22 cellular contexts compared by ENCODE assay signal in genomic region chr12:123764109-123764508, GRCh38. TPM values are rescaled to one million over a fixed set of nuclear protein-coding genes. Genes with fewer than 3 reads are reported as not detected.
DNase-seq lines count a peak whose midpoint lies in the region; ATAC-seq, FAIRE-seq and TF ChIP-seq lines count a peak whose summit lies in the region.
"Had no signal": no experiment of that assay in that cellular context is flagged by ENCODE, and none has a peak within 500 bp of the region (broad histone marks: within the 10 kb centered on the region; RNA-seq: fewer than 3 reads in every experiment).

No MANE protein-coding gene starts in this region.

- TF ChIP-seq EP300 in HepG2 (IDR thresholded peaks at IDR 0.05; ENCODE audit: low read depth in 2 of 2, low read length in 2 of 2) (no peak), HepG2 (CRISPR knock-in tag; IDR thresholded peaks at IDR 0.05; ENCODE audit: borderline replicate concordance) (no peak), ovary (IDR thresholded peaks at IDR 0.05) (no peak)

- TF ChIP-seq RAD21 in HepG2 (CRISPR knock-in tag; IDR thresholded peaks at IDR 0.05): no peak

- in situ Hi-C loops in HepG2 (cut with HindIII; ENCODE audit: extremely low pct_ligation_motif_present, low pct_unique_long_range_greater_than_20kb): no loop called here

- peaks cover 37% of the 10 kb centered on the region for H3K4me1 ChIP-seq in HepG2 (ENCODE audit: insufficient read depth, low read length)
- peaks cover 0 to 15% (median 0%) of the 10 kb centered on the region in 4 donors for H3K4me1 ChIP-seq in right lobe of liver
- no peaks in the 10 kb centered on the region for H3K4me1 ChIP-seq in ovary (ENCODE audit: insufficient read depth)
- H3K4me1 ChIP-seq: A549 had no signal

- ATAC-seq in HepG2 (no peak), right lobe of liver (no peak), T-cell (replicated peaks in 1 of 4) (no peak)
- ATAC-seq: A549 had no signal

- H3K36me3 Mint-ChIP-seq in T-cell (peaks cover 11% of the 10 kb centered on the region), nephron (ENCODE audit: low read depth) (peaks cover 4% of the 10 kb centered on the region), type B pancreatic cell (no peaks in the 10 kb centered on the region)

- H3K4me2 ChIP-seq in HepG2 (ENCODE audit: low read depth, low read length): no peak overlapping the region
- H3K4me2 ChIP-seq: A549 had no signal

- no peak overlapping the region for H3K27ac ChIP-seq in HepG2 (ENCODE audit: extremely low read length, insufficient read depth, low read length)
- no peak overlapping the region for H3K27ac ChIP-seq in right lobe of liver
- H3K27ac ChIP-seq in ovary: no peak overlapping the region
- H3K27ac ChIP-seq: A549 had no signal

- no peak overlapping the region for H3K27ac Mint-ChIP-seq in T-cell
- no peak overlapping the region for H3K27ac Mint-ChIP-seq in nephron
- no peak overlapping the region for H3K27ac Mint-ChIP-seq in type B pancreatic cell
- H3K27ac Mint-ChIP-seq: CD4-positive, alpha-beta memory T cell had no signal

- no peak for TF ChIP-seq POLR2A in HepG2 (IDR thresholded peaks at IDR 0.05; ENCODE audit: insufficient read depth in 1 of 2, low read depth in 2 of 2, low read length in 2 of 2)
- TF ChIP-seq POLR2A in right lobe of liver (IDR thresholded peaks at IDR 0.05): no peak
- TF ChIP-seq POLR2A in ovary (IDR thresholded peaks at IDR 0.05): no peak

- H3K36me3 ChIP-seq in HepG2 (replicated peaks in 1 of 2; ENCODE audit: control insufficient read depth in 1 of 2, insufficient read depth in 2 of 2, low read length in 2 of 2) (no peaks in the 10 kb centered on the region), right lobe of liver (peaks cover 0 to 3% (median 0%) of the 10 kb centered on the region in 4 donors), ovary (no peaks in the 10 kb centered on the region)

- DNase-seq in HepG2 (ENCODE audit: low spot score) (no peak), right lobe of liver (no peak), T-cell (no peak), type B pancreatic cell (ENCODE audit: extremely low spot score, unreplicated experiment) (no peak), ovary (no peak)
- no peak for DNase-seq in stimulated activated CD4-positive, alpha-beta T cell treated with anti-CD3 and anti-CD28 coated beads, Interleukin-2, amount 100 ng/mL, for 48 hours
- DNase-seq: 8988T; ACHN; C1 segment of cervical spinal cord; Calu3; CD4-positive, alpha-beta memory T cell; COR-L47; DMS53; DMS79 treated with DMSO at 0.1 percent for 48 hours; GF-D8; GOT3; H7; HCEC 1CT had no signal

- no TSS peak for BruUV-seq in HepG2 (replicated peaks; lab: Mats Ljungman, UMichigan)

- no peaks in the 10 kb centered on the region for H3K79me2 ChIP-seq in HepG2 (ENCODE audit: insufficient read depth, low read length)

- FAIRE-seq in HepG2 (lab: Jason Lieb, UNC): no peak
- FAIRE-seq: A549, GM12891, GM18507 had no signal

- H3K27me3 Mint-ChIP-seq in T-cell: peaks cover 3% of the 10 kb centered on the region in 2 donors
- peaks cover 33% of the 10 kb centered on the region for H3K27me3 Mint-ChIP-seq in nephron (ENCODE audit: low read depth)
- H3K27me3 Mint-ChIP-seq in type B pancreatic cell: peaks cover 21% of the 10 kb centered on the region

- H3K4me3 Mint-ChIP-seq in T-cell (peak overlapping the region in 2 of 3 donors; percentile 22 to 25), nephron (peak overlapping the region in 2 of 3 experiments; percentile 6 to 16), type B pancreatic cell (peak overlapping the region; percentile 21)

- H3K9me3 ChIP-seq in HepG2 (ENCODE audit: low read length) (no peaks in the 10 kb centered on the region), right lobe of liver (no peaks in the 10 kb centered on the region), ovary (no peaks in the 10 kb centered on the region)
- H3K9me3 ChIP-seq: A549 had no signal

- CTCF ChIA-PET in HepG2 (lab: Yijun Ruan, JAX; ENCODE audit: low intra/inter-chr PET ratio, low total read pairs): no interaction called here
- CTCF ChIA-PET in T-cell (lab: Charles Lee): no interaction called here

- 31% methylated on average over 12 of the region's 12 CpGs for WGBS in HepG2 (ENCODE audit: low lambda C conversion rate)
- 69% methylated on average over 12 of the region's 12 CpGs for WGBS in right lobe of liver (ENCODE audit: insufficient coverage, low coverage, low lambda C conversion rate, missing lambda C conversion rate)
- WGBS in ovary, 3 donors: 71 to 82% (median 72%) methylated on average over 12 of the region's 12 CpGs

- H3K4me1 Mint-ChIP-seq in T-cell (peaks cover 12 to 17% (median 13%) of the 10 kb centered on the region in 3 donors), nephron (no peaks in the 10 kb centered on the region), type B pancreatic cell (ENCODE audit: unreplicated experiment) (peaks cover 6% of the 10 kb centered on the region)

- no peaks in the 10 kb centered on the region for H3K9me3 Mint-ChIP-seq in T-cell
- H3K9me3 Mint-ChIP-seq in nephron: no peaks in the 10 kb centered on the region
- no peaks in the 10 kb centered on the region for H3K9me3 Mint-ChIP-seq in type B pancreatic cell
- H3K9me3 Mint-ChIP-seq: CD4-positive, alpha-beta memory T cell had no signal

- POLR2A ChIA-PET in HepG2 (lab: Yijun Ruan, JAX): no interaction called here
- POLR2A ChIA-PET in T-cell (lab: Charles Lee): no interaction called here

- no peak overlapping the region for H2AFZ ChIP-seq in HepG2 (ENCODE audit: low read length)

- no peak overlapping the region for H3K9ac ChIP-seq in HepG2 (ENCODE audit: insufficient read depth, low read depth, low read length)

- TF ChIP-seq CTCF in HepG2 (CRISPR knock-in tag; IDR thresholded peaks at IDR 0.05): no peak
- no peak for TF ChIP-seq CTCF in right lobe of liver (IDR thresholded peaks at IDR 0.05)
- TF ChIP-seq CTCF in nephron (IDR thresholded peaks at IDR 0.05; ENCODE audit: unreplicated experiment in 3 of 3): no peak
- no peak for TF ChIP-seq CTCF in type B pancreatic cell (conservative IDR thresholded peaks at IDR 0.05)
- no peak for TF ChIP-seq CTCF in ovary (IDR thresholded peaks at IDR 0.05)

- intact Hi-C loops in HepG2 (cut with micrococcal nuclease; ENCODE audit: unreplicated experiment): no loop called here
- intact Hi-C loops in right lobe of liver (cut with DNase I): no loop called here
- intact Hi-C loops in ovary (cut with DNase I): no loop called here

- H3K4me3 ChIP-seq in HepG2 (replicated peaks in 1 of 3; ENCODE audit: insufficient read depth in 1 of 3, low read depth in 2 of 3, low read length in 3 of 3): no peak overlapping the region
- H3K4me3 ChIP-seq in right lobe of liver: no peak overlapping the region
- H3K4me3 ChIP-seq in ovary: no peak overlapping the region
- H3K4me3 ChIP-seq: A549 had no signal

- H4K20me1 ChIP-seq in HepG2 (ENCODE audit: insufficient read depth, low read length): no peaks in the 10 kb centered on the region

- H3K27me3 ChIP-seq in HepG2 (ENCODE audit: control insufficient read depth in 1 of 2, insufficient read depth in 2 of 2, low read length in 2 of 2) (peaks cover 0 to 5% of the 10 kb centered on the region in 2 experiments; a peak in 2 of 5 replicates), right lobe of liver (peaks cover 0 to 3% of the 10 kb centered on the region in 2 donors), ovary (no peaks in the 10 kb centered on the region)

RNA-seq across cellular contexts. Expression of gene DNAH10, which starts 2.0 kb away (rescaled TPM):
- total RNA-seq in HepG2 (2016; rRNA removed; fragmentation: Illumina TruSeq; extraction: Trizol) (0.02 and 0.06 TPM in 2 replicates), right lobe of liver (under 1 TPM in 5 of 6 experiments, not detected in 1; under 0.01 to 0.40 (median 0.16) TPM), T-cell (under 1 TPM; 0.08 to 0.32 (median 0.19) TPM), type B pancreatic cell (ENCODE audit: low replicate concordance) (0.29 and 0.56 TPM in 2 replicates), ovary (10 to 100 TPM in 1 of 7 donors, 1 to 10 TPM in 2, under 1 TPM in 4; 0.05 to 20.2 (median 0.97) TPM)
- under 0.01 and 0.09 TPM in 2 replicates for total RNA-seq in HepG2 (2016; cell fraction: cytosol; rRNA removed; fragmentation: Illumina TruSeq; extraction: Trizol; ENCODE audit: low read depth)
- 0.04 and 0.10 TPM in 2 replicates for total RNA-seq in HepG2 (2016; cell fraction: insoluble cytoplasmic fraction; rRNA removed; fragmentation: Illumina TruSeq; extraction: Trizol)
- total RNA-seq in HepG2 (2016; cell fraction: membrane; rRNA removed; fragmentation: Illumina TruSeq; extraction: Trizol): 0.06 TPM in 1 of 2 replicates, not detected in the other
- 0.03 and 0.31 TPM in 2 replicates for total RNA-seq in HepG2 (2016; cell fraction: nucleus; rRNA removed; fragmentation: Illumina TruSeq; extraction: Trizol)
- polyA plus RNA-seq in HepG2 (2011; rRNA removed) (0.01 and 0.08 TPM in 2 replicates), ovary (under 1 TPM; 0.07 to 0.27 TPM)
- polyA plus RNA-seq in HepG2 (2011; cell fraction: cytosol; rRNA removed): 0.01 and 0.04 TPM in 2 replicates
- 0.10 and 0.12 TPM in 2 replicates for polyA plus RNA-seq in HepG2 (2011; cell fraction: nucleus; rRNA removed)
- polyA plus RNA-seq in HepG2 (2012): 0.08 and 0.23 TPM in 2 replicates
- not detected in 2 replicates for polyA plus RNA-seq in HepG2 (2016; cell fraction: cytosol; fragmentation: Illumina TruSeq; extraction: Trizol; ENCODE audit: low read depth)
- polyA plus RNA-seq in HepG2 (2016; cell fraction: insoluble cytoplasmic fraction; fragmentation: Illumina TruSeq; extraction: Trizol; ENCODE audit: low read depth): not detected in 2 replicates
- polyA plus RNA-seq in HepG2 (2016; cell fraction: membrane; fragmentation: Illumina TruSeq; extraction: Trizol; ENCODE audit: low read depth): not detected in 2 replicates
- polyA plus RNA-seq in HepG2 (2016; cell fraction: nucleus; fragmentation: Illumina TruSeq; extraction: Trizol; ENCODE audit: insufficient read depth, low read depth): not detected in 2 replicates
- polyA minus RNA-seq in HepG2 (2011; rRNA and poly(A)+ RNA removed; ENCODE audit: low replicate concordance): under 0.01 and 0.02 TPM in 2 replicates
- not detected in 2 replicates for polyA minus RNA-seq in HepG2 (2011; cell fraction: cytosol; rRNA and poly(A)+ RNA removed)
- polyA minus RNA-seq in HepG2 (2011; cell fraction: nucleus; rRNA and poly(A)+ RNA removed): under 0.01 and 0.25 TPM in 2 replicates

RNA-seq across cellular contexts. Expression of gene ATP6V0A2, which starts 52.0 kb away (rescaled TPM):
- 15.6 and 26.2 TPM in 2 replicates for total RNA-seq in HepG2 (2016; rRNA removed; fragmentation: Illumina TruSeq; extraction: Trizol)
- 2.6 and 4.1 TPM in 2 replicates for total RNA-seq in HepG2 (2016; cell fraction: cytosol; rRNA removed; fragmentation: Illumina TruSeq; extraction: Trizol; ENCODE audit: low read depth)
- 15.5 and 23.9 TPM in 2 replicates for total RNA-seq in HepG2 (2016; cell fraction: insoluble cytoplasmic fraction; rRNA removed; fragmentation: Illumina TruSeq; extraction: Trizol)
- total RNA-seq in HepG2 (2016; cell fraction: membrane; rRNA removed; fragmentation: Illumina TruSeq; extraction: Trizol): 8.4 and 9.1 TPM in 2 replicates
- 23.2 and 27.6 TPM in 2 replicates for total RNA-seq in HepG2 (2016; cell fraction: nucleus; rRNA removed; fragmentation: Illumina TruSeq; extraction: Trizol)
- 17.7 and 18.2 TPM in 2 replicates for polyA plus RNA-seq in HepG2 (2011; rRNA removed)
- 7.1 and 10.2 TPM in 2 replicates for polyA plus RNA-seq in HepG2 (2011; cell fraction: cytosol; rRNA removed)
- polyA plus RNA-seq in HepG2 (2011; cell fraction: nucleus; rRNA removed): 19.2 and 23.4 TPM in 2 replicates
- 8.7 and 11.1 TPM in 2 replicates for polyA plus RNA-seq in HepG2 (2012)
- polyA plus RNA-seq in HepG2 (2016; cell fraction: cytosol; fragmentation: Illumina TruSeq; extraction: Trizol; ENCODE audit: low read depth): 1.0 and 1.6 TPM in 2 replicates
- polyA plus RNA-seq in HepG2 (2016; cell fraction: insoluble cytoplasmic fraction; fragmentation: Illumina TruSeq; extraction: Trizol; ENCODE audit: low read depth): 9.6 and 10.7 TPM in 2 replicates
- 2.5 and 2.6 TPM in 2 replicates for polyA plus RNA-seq in HepG2 (2016; cell fraction: membrane; fragmentation: Illumina TruSeq; extraction: Trizol; ENCODE audit: low read depth)
- polyA plus RNA-seq in HepG2 (2016; cell fraction: nucleus; fragmentation: Illumina TruSeq; extraction: Trizol; ENCODE audit: insufficient read depth, low read depth): 21.9 and 22.0 TPM in 2 replicates
- polyA minus RNA-seq in HepG2 (2011; rRNA and poly(A)+ RNA removed; ENCODE audit: low replicate concordance): 48.3 and 119 TPM in 2 replicates
- polyA minus RNA-seq in HepG2 (2011; cell fraction: cytosol; rRNA and poly(A)+ RNA removed): 10.5 and 14.0 TPM in 2 replicates
- polyA minus RNA-seq in HepG2 (2011; cell fraction: nucleus; rRNA and poly(A)+ RNA removed): 24.8 and 26.0 TPM in 2 replicates
- 10 to 100 TPM in 3 of 6 experiments, 1 to 10 TPM in 3; 7.6 to 12.9 (median 10.1) TPM for total RNA-seq in right lobe of liver
- total RNA-seq in T-cell: 10 to 100 TPM; 34.9 to 47.2 (median 46.3) TPM
- 29.0 and 35.4 TPM in 2 replicates for total RNA-seq in type B pancreatic cell (ENCODE audit: low replicate concordance)
- 10 to 100 TPM; 14.3 to 35.4 (median 16.5) TPM for total RNA-seq in ovary
- 1 to 10 TPM; 5.0 to 8.8 TPM for polyA plus RNA-seq in ovary
